ENCODE assay signal across 8 cellular contexts in the genomic region with DNA sequence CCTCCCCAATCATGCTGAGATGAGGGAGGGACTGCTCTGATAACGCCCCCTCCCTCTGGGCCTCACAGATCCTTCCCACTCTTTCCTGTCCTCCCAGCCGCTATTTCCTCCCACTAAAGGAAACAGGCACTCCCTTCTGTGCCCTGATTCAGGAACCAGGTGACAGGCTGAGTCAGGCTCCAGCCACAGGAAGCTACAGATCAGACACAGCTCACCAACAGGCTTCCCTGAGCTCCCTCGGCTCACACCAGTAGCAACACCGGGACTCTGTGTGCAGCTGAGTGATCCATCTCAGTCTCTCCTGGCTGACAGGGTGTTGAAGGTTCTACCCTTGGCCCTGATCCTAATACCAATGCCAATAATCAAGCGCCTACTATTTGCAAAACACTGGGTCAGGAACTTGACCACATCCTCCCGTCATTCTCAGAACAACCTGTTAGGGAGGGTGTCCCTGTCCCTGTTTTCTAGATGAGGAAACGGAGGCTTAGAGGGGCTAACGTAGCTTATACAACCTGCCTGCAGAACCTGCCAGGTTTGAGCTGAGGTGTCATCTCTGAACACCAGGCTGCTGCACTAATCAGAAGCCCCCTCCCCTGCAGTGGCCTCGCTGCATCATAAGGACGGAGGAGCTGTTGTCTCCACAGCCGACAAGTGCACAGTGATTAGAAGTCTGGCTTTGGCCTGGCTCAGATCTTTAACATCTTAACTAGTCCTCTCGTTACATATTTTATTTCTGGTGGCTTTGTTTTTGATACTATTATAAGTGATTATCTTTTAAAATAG.
A peak's percentile ranks its signal among the peaks of the same experiment; 100 is the strongest.
DNase-seq lines count a peak whose midpoint lies in the region; ATAC-seq, FAIRE-seq and TF ChIP-seq lines count a peak whose summit lies in the region.
"Not testable (repeated sequence)": the region's sequence is repeated elsewhere in the genome, so short reads cannot be mapped to it uniquely, and the experiment has no call there.

No MANE protein-coding gene starts in this region.

- H3K4me3 Mint-ChIP-seq in activated CD4-positive, alpha-beta memory T cell treated with anti-CD3 and anti-CD28 coated beads for 36 hours: peak overlapping the region; percentile 32

- DNase-seq in AML-193 (lab: John Stamatoyannopoulos, UW) (peak; percentile 26 to 56), HCEC 1CT (peak; percentile 74), PC-3 (peak; percentile 86), fibroblast of pulmonary artery (ENCODE audit: low read depth) (peak; percentile 68)
- DNase-seq in activated CD4-positive, alpha-beta memory T cell treated with anti-CD3 and anti-CD28 coated beads for 36 hours: peak; percentile 71
- not testable (repeated sequence) for DNase-seq in GM12878 (ENCODE audit: low read depth, low spot score); right lobe of liver

- H3K9ac ChIP-seq in PC-3 (ENCODE audit: low read length); GM12878 (ENCODE audit: control insufficient read depth, insufficient read depth, low read length): not testable (repeated sequence)

- H3K4me1 ChIP-seq in PC-3 (ENCODE audit: insufficient read depth, low read length): peaks cover 17% of the 10 kb centered on the region
- not testable (repeated sequence) for H3K4me1 ChIP-seq in GM12878 (ENCODE audit: control insufficient read depth, insufficient read depth, low read length); right lobe of liver

- not testable (repeated sequence) for H3K27me3 Mint-ChIP-seq in activated CD4-positive, alpha-beta memory T cell treated with anti-CD3 and anti-CD28 coated beads for 36 hours

- peak; percentile 100 for ATAC-seq in PC-3
- 0 out of 3 replicates have a peak, but pooled peaks have one; percentile 38 for ATAC-seq in GM12878
- peak; percentile 68 to 84 (median 82) for ATAC-seq in right lobe of liver

- not testable (repeated sequence) for H3K4me3 ChIP-seq in PC-3 (ENCODE audit: low read length); GM12878; fibroblast of pulmonary artery (replicated peaks; ENCODE audit: low read depth, low read length); right lobe of liver; skin epidermis

- H3K9me2 ChIP-seq in PC-3 (replicated peaks; ENCODE audit: low read length): not testable (repeated sequence)

- TF ChIP-seq EP300 in GM12878 (IDR thresholded peaks at IDR 0.05; ENCODE audit: borderline replicate concordance in 1 of 2, control insufficient read depth in 1 of 2, low read depth in 2 of 2, low read length in 2 of 2): not testable (repeated sequence)

- H3K4me1 Mint-ChIP-seq in activated CD4-positive, alpha-beta memory T cell treated with anti-CD3 and anti-CD28 coated beads for 36 hours (ENCODE audit: low read depth): peaks cover 15% of the 10 kb centered on the region

- intact Hi-C loops in PC-3 (cut with micrococcal nuclease); activated CD4-positive, alpha-beta memory T cell treated with anti-CD3 and anti-CD28 coated beads for 36 hours (cut with micrococcal nuclease); GM12878 (cut with micrococcal nuclease; ENCODE audit: unreplicated experiment); right lobe of liver (cut with DNase I): not testable (repeated sequence)

- not testable (repeated sequence) for TF ChIP-seq CTCF in PC-3 (conservative IDR thresholded peaks at IDR 0.05; ENCODE audit: low read depth, low read length); GM12878 (IDR thresholded peaks at IDR 0.05 in 2 of 3, conservative IDR thresholded peaks at IDR 0.05 in 1 of 3; ENCODE audit: control insufficient read depth in 2 of 3, extremely low read depth in 1 of 3, insufficient read depth in 1 of 3, low read depth in 3 of 3, low read length in 3 of 3); fibroblast of pulmonary artery (IDR thresholded peaks at IDR 0.05; ENCODE audit: low read length, missing control alignments); right lobe of liver (IDR thresholded peaks at IDR 0.05)

- not testable (repeated sequence) for H3K36me3 ChIP-seq in PC-3 (ENCODE audit: low read depth, low read length); GM12878 (ENCODE audit: control insufficient read depth in 2 of 2, insufficient read depth in 2 of 2, low read length in 1 of 2); right lobe of liver

- H2AFZ ChIP-seq in PC-3 (ENCODE audit: low read length): 0 out of 2 replicates have a peak overlapping the region, but pooled peaks have one; percentile 68
- H2AFZ ChIP-seq in GM12878 (ENCODE audit: control insufficient read depth, low read depth, low read length): not testable (repeated sequence)

- SMC1A ChIA-PET in GM12878 (lab: Charles Lee; ENCODE audit: uncharacterized antibody, unreplicated experiment): not testable (repeated sequence)

- RAD21 ChIA-PET in GM12878 (lab: Charles Lee; ENCODE audit: unreplicated experiment): not testable (repeated sequence)

- H4K20me1 ChIP-seq in PC-3 (ENCODE audit: low read length); GM12878 (ENCODE audit: control insufficient read depth, insufficient read depth): not testable (repeated sequence)

- H3K9me3 Mint-ChIP-seq in activated CD4-positive, alpha-beta memory T cell treated with anti-CD3 and anti-CD28 coated beads for 36 hours: not testable (repeated sequence)

- not testable (repeated sequence) for TF ChIP-seq POLR2A in GM12878 (IDR thresholded peaks at IDR 0.05; ENCODE audit: low read depth, low read length); right lobe of liver (IDR thresholded peaks at IDR 0.05)

- TF ChIP-seq RAD21 in GM12878 (IDR thresholded peaks at IDR 0.05; ENCODE audit: insufficient read depth, low read depth, low read length): not testable (repeated sequence)

- H3K9me3 ChIP-seq in PC-3 (ENCODE audit: low read length); GM12878 (replicated peaks; ENCODE audit: control insufficient read depth, insufficient read depth, low read length); right lobe of liver: not testable (repeated sequence)

- H3K27me3 ChIP-seq in PC-3 (ENCODE audit: low read length); GM12878 (replicated peaks in 1 of 2; ENCODE audit: control insufficient read depth in 2 of 2, insufficient read depth in 2 of 2, low read length in 1 of 2); right lobe of liver: not testable (repeated sequence)

- not testable (repeated sequence) for H3F3A ChIP-seq in PC-3 (ENCODE audit: low read length, unreplicated experiment)

- CTCF ChIA-PET in PC-3 (lab: Charles Lee): interaction anchor here (1.2 kb wide), 1 partner anchor 16 kb away, joined by 4 read pairs; no protein-coding TSS in a partner anchor
- CTCF ChIA-PET in activated CD4-positive, alpha-beta memory T cell treated with anti-CD3 and anti-CD28 coated beads for 36 hours (lab: Charles Lee): interaction anchor here (0.6 kb wide), 1 partner anchor 942 kb away, joined by 3 read pairs; no protein-coding TSS in a partner anchor
- CTCF ChIA-PET in GM12878 (lab: Yijun Ruan, JAX): not testable (repeated sequence)

- POLR2A ChIA-PET in PC-3 (lab: Charles Lee; ENCODE audit: unreplicated experiment); activated CD4-positive, alpha-beta memory T cell treated with anti-CD3 and anti-CD28 coated beads for 36 hours (lab: Charles Lee): not testable (repeated sequence)
- POLR2A ChIA-PET in GM12878 (lab: Charles Lee): interaction anchor here (0.5 to 0.6 kb wide), 2 partner anchors 11 to 294 kb away, joined by 3 read pairs; no protein-coding TSS in a partner anchor

- H3K27ac ChIP-seq in PC-3 (ENCODE audit: low read length) (peak overlapping the region; percentile 61), skin epidermis (peak overlapping the region in 13 of 21 experiments; percentile 3 to 74 (median 62))
- not testable (repeated sequence) for H3K27ac ChIP-seq in GM12878 (ENCODE audit: control insufficient read depth, insufficient read depth); right lobe of liver

- in situ Hi-C loops in GM12878 (cut with MboI): not testable (repeated sequence)

- peak overlapping the region; percentile 62 for H3K27ac Mint-ChIP-seq in activated CD4-positive, alpha-beta memory T cell treated with anti-CD3 and anti-CD28 coated beads for 36 hours

- 69% methylated on average over 12 of the region's 12 CpGs for WGBS in GM12878 (ENCODE audit: insufficient coverage, insufficient replicate concordance, low lambda C conversion rate, missing lambda C conversion rate)
- whole genome bisulfite sequencing in right lobe of liver (ENCODE audit: insufficient coverage, low coverage, low lambda C conversion rate, missing lambda C conversion rate): 49% methylated on average over 9 of the region's 12 CpGs

- H3K36me3 Mint-ChIP-seq in activated CD4-positive, alpha-beta memory T cell treated with anti-CD3 and anti-CD28 coated beads for 36 hours: not testable (repeated sequence)

- FAIRE-seq in GM12878 (lab: Jason Lieb, UNC): peak; percentile 18

- TSS peak; percentile 98 for BruUV-seq in PC-3 (replicated peaks; lab: Mats Ljungman, UMichigan)
- not testable (repeated sequence) for BruUV-seq in GM12878 (replicated peaks; lab: Mats Ljungman, UMichigan)

- H3K79me2 ChIP-seq in PC-3 (ENCODE audit: low read length); GM12878 (ENCODE audit: control insufficient read depth, insufficient read depth, low read length): not testable (repeated sequence)

- H3K4me2 ChIP-seq in PC-3 (ENCODE audit: low read length): peak overlapping the region; percentile 40
- H3K4me2 ChIP-seq in GM12878 (ENCODE audit: control insufficient read depth, insufficient read depth): not testable (repeated sequence)

TF ChIP-seq in GM12878, 131 proteins besides CTCF, POLR2A, EP300 and RAD21:
- TF ChIP-seq RUNX3 (IDR thresholded peaks at IDR 0.05; ENCODE audit: low read length): peak; percentile 7; the same call in 1 of the 2 replicates

Comparison
In these comparisons a context has a peak if more than half of its experiments do, and no peak if none do; other contexts are left out.
1. ATAC-seq: peak in every context shown above with its lines; median percentile 100 in PC-3; 82 in right lobe of liver; 38 in GM12878.